In the genomic region with DNA sequence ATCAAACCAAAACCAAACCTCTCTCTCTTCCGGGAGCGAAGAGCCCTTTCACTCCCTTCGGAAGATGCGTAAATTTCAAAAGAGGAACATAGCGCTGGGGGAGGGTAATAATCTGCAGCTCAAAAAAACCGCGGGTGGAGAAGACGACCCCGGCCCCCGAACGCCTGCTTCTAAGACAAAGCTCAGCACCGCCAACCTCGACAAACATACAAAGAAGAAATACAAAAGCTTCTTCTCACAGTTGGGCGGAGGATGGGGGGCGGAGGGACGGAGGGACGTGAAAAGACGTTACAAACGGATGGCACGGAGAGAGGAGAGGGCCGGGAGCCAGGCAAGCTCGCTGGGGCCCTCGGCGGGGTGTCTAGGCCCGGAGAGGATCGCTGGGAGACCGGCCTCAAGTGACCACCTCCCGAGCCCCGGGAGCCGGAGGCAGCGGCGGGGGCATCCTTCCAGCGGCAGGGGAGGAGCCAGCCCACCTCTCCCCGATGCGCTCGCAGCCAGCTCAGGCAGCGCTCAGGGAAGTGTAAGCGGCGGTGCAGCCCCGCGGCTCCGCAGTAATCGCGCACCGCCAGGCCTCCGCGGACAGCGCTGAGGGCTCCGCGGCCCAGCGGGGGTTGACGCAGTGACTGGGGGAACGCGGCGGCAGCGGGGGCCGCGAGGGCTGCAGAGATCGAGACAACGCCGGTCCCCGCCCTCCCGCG, we compare ENCODE assay signal across 1 cellular context.
TF ChIP-seq lines count a peak whose summit lies in the region.

No MANE protein-coding gene starts in this region.

TF ChIP-seq in K562, 482 proteins besides CTCF, POLR2A, EP300 and RAD21 (continued from another document and continues in another):
- TF ChIP-seq E2F5 (CRISPR knock-in tag; IDR thresholded peaks at IDR 0.05) (no peak), ZNF224 (CRISPR knock-in tag; IDR thresholded peaks at IDR 0.05) (0 out of 2 replicates have a peak, but pooled peaks have one; percentile 76), YBX1 (IDR thresholded peaks at IDR 0.05) (no peak), PCBP2 (IDR thresholded peaks at IDR 0.05; ENCODE audit: low read depth, low read length, poor library complexity, severe bottlenecking) (no peak), ZSCAN32 (CRISPR knock-in tag; IDR thresholded peaks at IDR 0.05) (no peak), RBFOX2 (IDR thresholded peaks at IDR 0.05; ENCODE audit: low read depth, low read length) (no peak), POLR3A (IDR thresholded peaks at IDR 0.05; ENCODE audit: borderline replicate concordance, extremely low read depth, insufficient read depth, insufficient read length) (no peak), NCOA2 (IDR thresholded peaks at IDR 0.05; ENCODE audit: partially characterized antibody in 2 of 2) (no peak), JUNB (CRISPR knock-in tag; conservative IDR thresholded peaks at IDR 0.05) (no peak), FOXJ3 (CRISPR knock-in tag; IDR thresholded peaks at IDR 0.05) (no peak), HDAC3 (IDR thresholded peaks at IDR 0.05; ENCODE audit: borderline replicate concordance, partially characterized antibody) (no peak), TARDBP (IDR thresholded peaks at IDR 0.05) (no peak), ZBED1 (IDR thresholded peaks at IDR 0.05) (no peak), ELK1 (CRISPR knock-in tag; IDR thresholded peaks at IDR 0.05) (no peak), TEAD4 (IDR thresholded peaks at IDR 0.05; ENCODE audit: low read length) (no peak; the same call in 1 of the 2 replicates), TEAD4 (CRISPR knock-in tag; IDR thresholded peaks at IDR 0.05; ENCODE audit: borderline replicate concordance) (no peak), TSC22D4 (tag; IDR thresholded peaks at IDR 0.05) (no peak), CREBBP (IDR thresholded peaks at IDR 0.05; ENCODE audit: low read depth, low read length) (no peak), ATF3 (IDR thresholded peaks at IDR 0.05) (no peak), ATF3 (CRISPR knock-in tag; conservative IDR thresholded peaks at IDR 0.05) (no peak; the same call in 1 of the 2 replicates), KDM2B (CRISPR knock-in tag; IDR thresholded peaks at IDR 0.05) (peak; percentile 82; the same call in 1 of the 2 replicates), HNRNPL (IDR thresholded peaks at IDR 0.05; ENCODE audit: low read depth, low read length) (peak; percentile 42; the same call in 1 of the 2 replicates), HDAC1 (IDR thresholded peaks at IDR 0.05) (peak in 1 of 2 experiments; percentile 48; a peak in 1 of 4 replicates), RAD51 (IDR thresholded peaks at IDR 0.05; ENCODE audit: borderline replicate concordance, low read depth) (no peak), POLR2B (IDR thresholded peaks at IDR 0.05; ENCODE audit: low read depth, partially characterized antibody) (no peak), MXI1 (IDR thresholded peaks at IDR 0.05; ENCODE audit: low read depth, low read length) (no peak), RNF2 (IDR thresholded peaks at IDR 0.05) (no peak), ZFX (CRISPR knock-in tag; IDR thresholded peaks at IDR 0.05) (peak; percentile 96), ZNF707 (CRISPR knock-in tag; conservative IDR thresholded peaks at IDR 0.05) (no peak), HCFC1 (IDR thresholded peaks at IDR 0.05; ENCODE audit: low read depth, low read length) (no peak), ESRRA (IDR thresholded peaks at IDR 0.05; ENCODE audit: borderline replicate concordance, low read depth) (no peak), CLOCK (CRISPR knock-in tag; IDR thresholded peaks at IDR 0.05; ENCODE audit: borderline replicate concordance) (no peak), TGIF2 (CRISPR knock-in tag; IDR thresholded peaks at IDR 0.05) (no peak), ADNP (tag; IDR thresholded peaks at IDR 0.05) (no peak), PTTG1 (tag; IDR thresholded peaks at IDR 0.05; ENCODE audit: low read depth) (no peak), L3MBTL2 (IDR thresholded peaks at IDR 0.05) (no peak), SPI1 (IDR thresholded peaks at IDR 0.05; ENCODE audit: borderline replicate concordance, low read depth, low read length) (peak; percentile 62; the same call in 1 of the 2 replicates), CREB3L1 (IDR thresholded peaks at IDR 0.05; ENCODE audit: borderline replicate concordance, low read depth) (no peak), ZNF324 (CRISPR knock-in tag; IDR thresholded peaks at IDR 0.05) (no peak), BRCA1 (IDR thresholded peaks at IDR 0.05) (no peak), BRCA1 (CRISPR knock-in tag; IDR thresholded peaks at IDR 0.05) (0 out of 2 replicates have a peak, but pooled peaks have one; percentile 56), ZNF175 (CRISPR knock-in tag; IDR thresholded peaks at IDR 0.05; ENCODE audit: low read depth) (no peak), IRF9 (tag; IDR thresholded peaks at IDR 0.05) (no peak), TCFL5 (CRISPR knock-in tag; conservative IDR thresholded peaks at IDR 0.05) (no peak), NCOA1 (IDR thresholded peaks at IDR 0.05; ENCODE audit: low read depth) (no peak), SRSF3 (IDR thresholded peaks at IDR 0.05; ENCODE audit: insufficient read depth, low read length) (no peak), FOS (IDR thresholded peaks at IDR 0.05; ENCODE audit: extremely low read depth, insufficient read length) (no peak), SETDB1 (IDR thresholded peaks at IDR 0.05; ENCODE audit: low read length) (peak; percentile 46), NR3C1 (CRISPR knock-in tag; IDR thresholded peaks at IDR 0.05) (peak; percentile 83)
- TF ChIP-seq, protein P1, sequence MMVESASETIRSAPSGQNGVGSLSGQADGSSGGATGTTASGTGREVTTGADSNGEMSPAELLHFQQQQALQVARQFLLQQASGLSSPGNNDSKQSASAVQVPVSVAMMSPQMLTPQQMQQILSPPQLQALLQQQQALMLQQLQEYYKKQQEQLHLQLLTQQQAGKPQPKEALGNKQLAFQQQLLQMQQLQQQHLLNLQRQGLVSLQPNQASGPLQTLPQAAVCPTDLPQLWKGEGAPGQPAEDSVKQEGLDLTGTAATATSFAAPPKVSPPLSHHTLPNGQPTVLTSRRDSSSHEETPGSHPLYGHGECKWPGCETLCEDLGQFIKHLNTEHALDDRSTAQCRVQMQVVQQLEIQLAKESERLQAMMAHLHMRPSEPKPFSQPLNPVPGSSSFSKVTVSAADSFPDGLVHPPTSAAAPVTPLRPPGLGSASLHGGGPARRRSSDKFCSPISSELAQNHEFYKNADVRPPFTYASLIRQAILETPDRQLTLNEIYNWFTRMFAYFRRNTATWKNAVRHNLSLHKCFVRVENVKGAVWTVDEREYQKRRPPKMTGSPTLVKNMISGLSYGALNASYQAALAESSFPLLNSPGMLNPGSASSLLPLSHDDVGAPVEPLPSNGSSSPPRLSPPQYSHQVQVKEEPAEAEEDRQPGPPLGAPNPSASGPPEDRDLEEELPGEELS (CRISPR knock-in tag; IDR thresholded peaks at IDR 0.05; ENCODE audit: borderline replicate concordance), result peak; percentile 61; the same call in 1 of the 2 replicates
- TF ChIP-seq, protein P2, sequence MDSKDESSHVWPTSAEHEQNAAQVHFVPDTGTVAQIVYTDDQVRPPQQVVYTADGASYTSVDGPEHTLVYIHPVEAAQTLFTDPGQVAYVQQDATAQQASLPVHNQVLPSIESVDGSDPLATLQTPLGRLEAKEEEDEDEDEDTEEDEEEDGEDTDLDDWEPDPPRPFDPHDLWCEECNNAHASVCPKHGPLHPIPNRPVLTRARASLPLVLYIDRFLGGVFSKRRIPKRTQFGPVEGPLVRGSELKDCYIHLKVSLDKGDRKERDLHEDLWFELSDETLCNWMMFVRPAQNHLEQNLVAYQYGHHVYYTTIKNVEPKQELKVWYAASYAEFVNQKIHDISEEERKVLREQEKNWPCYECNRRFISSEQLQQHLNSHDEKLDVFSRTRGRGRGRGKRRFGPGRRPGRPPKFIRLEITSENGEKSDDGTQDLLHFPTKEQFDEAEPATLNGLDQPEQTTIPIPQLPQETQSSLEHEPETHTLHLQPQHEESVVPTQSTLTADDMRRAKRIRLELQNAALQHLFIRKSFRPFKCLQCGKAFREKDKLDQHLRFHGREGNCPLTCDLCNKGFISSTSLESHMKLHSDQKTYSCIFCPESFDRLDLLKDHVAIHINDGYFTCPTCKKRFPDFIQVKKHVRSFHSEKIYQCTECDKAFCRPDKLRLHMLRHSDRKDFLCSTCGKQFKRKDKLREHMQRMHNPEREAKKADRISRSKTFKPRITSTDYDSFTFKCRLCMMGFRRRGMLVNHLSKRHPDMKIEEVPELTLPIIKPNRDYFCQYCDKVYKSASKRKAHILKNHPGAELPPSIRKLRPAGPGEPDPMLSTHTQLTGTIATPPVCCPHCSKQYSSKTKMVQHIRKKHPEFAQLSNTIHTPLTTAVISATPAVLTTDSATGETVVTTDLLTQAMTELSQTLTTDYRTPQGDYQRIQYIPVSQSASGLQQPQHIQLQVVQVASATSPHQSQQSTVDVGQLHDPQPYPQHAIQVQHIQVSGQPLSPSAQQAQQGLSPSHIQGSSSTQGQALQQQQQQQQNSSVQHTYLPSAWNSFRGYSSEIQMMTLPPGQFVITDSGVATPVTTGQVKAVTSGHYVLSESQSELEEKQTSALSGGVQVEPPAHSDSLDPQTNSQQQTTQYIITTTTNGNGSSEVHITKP (IDR thresholded peaks at IDR 0.05; ENCODE audit: partially characterized antibody), result no peak
- TF ChIP-seq, protein P3, sequence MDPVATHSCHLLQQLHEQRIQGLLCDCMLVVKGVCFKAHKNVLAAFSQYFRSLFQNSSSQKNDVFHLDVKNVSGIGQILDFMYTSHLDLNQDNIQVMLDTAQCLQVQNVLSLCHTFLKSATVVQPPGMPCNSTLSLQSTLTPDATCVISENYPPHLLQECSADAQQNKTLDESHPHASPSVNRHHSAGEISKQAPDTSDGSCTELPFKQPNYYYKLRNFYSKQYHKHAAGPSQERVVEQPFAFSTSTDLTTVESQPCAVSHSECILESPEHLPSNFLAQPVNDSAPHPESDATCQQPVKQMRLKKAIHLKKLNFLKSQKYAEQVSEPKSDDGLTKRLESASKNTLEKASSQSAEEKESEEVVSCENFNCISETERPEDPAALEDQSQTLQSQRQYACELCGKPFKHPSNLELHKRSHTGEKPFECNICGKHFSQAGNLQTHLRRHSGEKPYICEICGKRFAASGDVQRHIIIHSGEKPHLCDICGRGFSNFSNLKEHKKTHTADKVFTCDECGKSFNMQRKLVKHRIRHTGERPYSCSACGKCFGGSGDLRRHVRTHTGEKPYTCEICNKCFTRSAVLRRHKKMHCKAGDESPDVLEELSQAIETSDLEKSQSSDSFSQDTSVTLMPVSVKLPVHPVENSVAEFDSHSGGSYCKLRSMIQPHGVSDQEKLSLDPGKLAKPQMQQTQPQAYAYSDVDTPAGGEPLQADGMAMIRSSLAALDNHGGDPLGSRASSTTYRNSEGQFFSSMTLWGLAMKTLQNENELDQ (CRISPR knock-in tag; IDR thresholded peaks at IDR 0.05; ENCODE audit: borderline replicate concordance), result peak; percentile 90
